ENCODE assay signal across 23 cellular contexts in genomic region chr2:60158262-60158661, GRCh38.
A peak's percentile ranks its signal among the peaks of the same experiment; 100 is the strongest.
DNase-seq lines count a peak whose midpoint lies in the region; ATAC-seq and TF ChIP-seq lines count a peak whose summit lies in the region.
"Had no signal": no experiment of that assay in that cellular context is flagged by ENCODE, and none has a peak within 500 bp of the region (broad histone marks: within the 10 kb centered on the region; RNA-seq: fewer than 3 reads in every experiment).

No MANE protein-coding gene starts in this region.

- ATAC-seq in GM19328 (IDR thresholded peaks at IDR 0.05; ENCODE audit: unreplicated experiment) = peak; percentile 76
- ATAC-seq in HG02623 (IDR thresholded peaks at IDR 0.05; ENCODE audit: unreplicated experiment) = peak; percentile 77
- ATAC-seq in HG03280 (IDR thresholded peaks at IDR 0.05; ENCODE audit: unreplicated experiment) = peak; percentile 74
- no peak for ATAC-seq in GM19452 (IDR thresholded peaks at IDR 0.05; ENCODE audit: unreplicated experiment)
- ATAC-seq: naive thymus-derived CD4-positive, alpha-beta T cell had no signal

- no peak for TF ChIP-seq CTCF in GM12865 (IDR thresholded peaks at IDR 0.05; ENCODE audit: insufficient read depth, low read depth, low read length, missing control alignments)

- no peak overlapping the region for H3K4me3 ChIP-seq in GM12865 (ENCODE audit: low read depth, low read length)
- H3K4me3 ChIP-seq: adrenal gland, cardiac muscle cell had no signal

- DNase-seq in GM12865 (ENCODE audit: low read depth) (peak; percentile 57), GM03348 (ENCODE audit: low spot score) (no peak), amniotic stem cell (lab: John Stamatoyannopoulos, UW) (no peak)
- DNase-seq in stimulated activated CD4-positive, alpha-beta T cell treated with anti-CD3 and anti-CD28 coated beads, Interleukin-2, amount 100 ng/mL, for 48 hours = no peak
- DNase-seq: ACHN; activated CD8-positive, alpha-beta memory T cell treated with anti-CD3 and anti-CD28 coated beads, Interleukin-2, amount 50 U/mL, for 48 hours; activated effector memory CD4-positive, alpha-beta T cell treated with anti-CD3 and anti-CD28 coated beads, Interleukin-2, amount 50 U/mL, for 16 hours; adrenal gland; DMS153; H7; IMR-90; kidney glomerular epithelial cell; mesendoderm; naive thymus-derived CD4-positive, alpha-beta T cell; NCI-H146; NCI-H2171 treated with DMSO at 0.1 percent for 48 hours; NCI-H748 treated with DMSO at 0.1 percent for 48 hours; SHP77 had no signal
